Comparison of ENCODE assay signal across 21 cellular contexts in the genomic region with DNA sequence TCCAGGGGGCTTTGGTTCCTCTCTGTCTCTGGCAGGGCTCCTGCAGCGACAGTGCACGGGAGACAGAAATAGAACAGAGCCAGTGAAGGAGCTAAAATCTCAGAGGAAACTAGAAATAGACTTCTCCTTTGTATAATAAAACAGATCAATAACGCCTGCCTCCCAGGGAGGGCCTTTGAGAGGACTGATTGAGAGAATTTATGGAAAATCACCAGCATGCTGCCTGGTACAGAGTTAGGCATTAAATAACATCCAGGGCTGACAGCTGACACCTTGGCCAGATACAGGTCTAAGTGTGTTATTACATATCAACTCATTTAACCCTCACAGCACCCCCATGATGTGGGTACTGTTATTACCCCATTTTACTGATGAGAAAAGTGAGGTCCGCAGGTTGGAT. TPM values are rescaled to one million over a fixed set of nuclear protein-coding genes. Genes with fewer than 3 reads are reported as not detected.
A peak's percentile ranks its signal among the peaks of the same experiment; 100 is the strongest.
DNase-seq lines count a peak whose midpoint lies in the region; ATAC-seq and TF ChIP-seq lines count a peak whose summit lies in the region.
"Had no signal": no experiment of that assay in that cellular context is flagged by ENCODE, and none has a peak within 500 bp of the region (broad histone marks: within the 10 kb centered on the region; RNA-seq: fewer than 3 reads in every experiment).

No MANE protein-coding gene starts in this region.

- DNase-seq in cardiac muscle cell (ENCODE audit: low read depth in 1 of 2, low spot score in 1 of 2), result peak in 1 of 2 donors; percentile 34
- DNase-seq in Right ventricle myocardium inferior (ENCODE audit: missing footprints), result no peak
- no peak for DNase-seq in heart right ventricle
- no peak for DNase-seq in activated CD4-positive, alpha-beta T cell treated with anti-CD3 and anti-CD28 coated beads, Interleukin-2, amount 50 U/mL, for 1 hour
- DNase-seq in NOMO-1 treated with dmso at 0.1 percent for 144 hours (lab: John Stamatoyannopoulos, UW; ENCODE audit: unreplicated experiment), result no peak
- no peak for DNase-seq in SHP77 treated with DMSO at 0.1 percent for 48 hours (lab: John Stamatoyannopoulos, UW)
- DNase-seq: activated B cell treated with CpG ODN at 0.5 μM for 24 hours; activated CD8-positive, alpha-beta memory T cell treated with anti-CD3 and anti-CD28 coated beads for 24 hours; activated naive CD8-positive, alpha-beta T cell treated with anti-CD3 and anti-CD28 coated beads, Interleukin-2, amount 10 ng/mL, durations not matched to agents 7 days and 5 days; CD4-positive, alpha-beta memory T cell; effector memory CD4-positive, alpha-beta T cell; H7; left cardiac atrium; NCI-H446; pancreas; SHP77; T-helper 17 cell had no signal

- no peaks in the 10 kb centered on the region for H3K36me3 ChIP-seq in cardiac muscle cell
- peaks cover 0 to 50% (median 0%) of the 10 kb centered on the region in 9 donors for H3K36me3 ChIP-seq in heart right ventricle
- H3K36me3 ChIP-seq in rectal smooth muscle tissue (ENCODE audit: control insufficient read depth, insufficient read depth, low read length), result no peaks in the 10 kb centered on the region
- H3K36me3 ChIP-seq: pancreas had no signal

- 29 to 35% methylated on average over 4 of the region's 4 CpGs for WGBS in heart right ventricle, 2 donors

- H3K4me1 ChIP-seq in cardiac muscle cell (ENCODE audit: low read depth) (peaks cover 21% of the 10 kb centered on the region), heart right ventricle (peaks cover 43 to 100% (median 88%) of the 10 kb centered on the region in 9 donors), rectal smooth muscle tissue (ENCODE audit: control insufficient read depth, insufficient read depth, low read length) (peaks cover 64% of the 10 kb centered on the region)

- no peak overlapping the region for H3K9ac ChIP-seq in rectal smooth muscle tissue (ENCODE audit: low read length)
- H3K9ac ChIP-seq: KMS-11 had no signal

- no peaks in the 10 kb centered on the region for H3K27me3 ChIP-seq in cardiac muscle cell
- no peaks in the 10 kb centered on the region for H3K27me3 ChIP-seq in heart right ventricle
- no peaks in the 10 kb centered on the region for H3K27me3 ChIP-seq in rectal smooth muscle tissue (ENCODE audit: control insufficient read depth, insufficient read depth, low read length)
- H3K27me3 ChIP-seq: pancreas had no signal

- H3K9me3 ChIP-seq in cardiac muscle cell (ENCODE audit: low read depth) (no peaks in the 10 kb centered on the region), heart right ventricle (no peaks in the 10 kb centered on the region)
- H3K9me3 ChIP-seq: pancreas had no signal

- intact Hi-C loops in Right ventricle myocardium inferior (cut with DNase I), result loop anchor here (5.0 kb wide), 1 partner anchor 34 kb away; a partner anchor contains a TSS
- intact Hi-C loops in heart right ventricle (cut with DNase I), result loop anchor here in 3 of 10 donors (5.0 kb wide), 2 partner anchors 34 to 41 kb away; a partner anchor contains a TSS

- H3K27ac ChIP-seq in cardiac muscle cell (peak overlapping the region; percentile 37), heart right ventricle (peak overlapping the region; percentile 0 to 91 (median 64)), rectal smooth muscle tissue (ENCODE audit: low read depth, low read length) (peak overlapping the region; percentile 95)
- H3K27ac ChIP-seq: KMS-11 had no signal

- ATAC-seq in Right ventricle myocardium inferior, result no peak
- peak in 1 of 8 donors; percentile 20 for ATAC-seq in heart right ventricle
- no peak for ATAC-seq in GM18858 (IDR thresholded peaks at IDR 0.05; ENCODE audit: unreplicated experiment)
- ATAC-seq: T-helper 17 cell had no signal

- no peak for TF ChIP-seq CTCF in cardiac muscle cell (IDR thresholded peaks at IDR 0.05; ENCODE audit: low read depth, low read length)
- no peak for TF ChIP-seq CTCF in heart right ventricle (IDR thresholded peaks at IDR 0.05)

- no peak overlapping the region for H3K4me3 ChIP-seq in cardiac muscle cell
- no peak overlapping the region for H3K4me3 ChIP-seq in heart right ventricle
- H3K4me3 ChIP-seq in rectal smooth muscle tissue (ENCODE audit: low read length), result no peak overlapping the region
- H3K4me3 ChIP-seq: pancreas, smooth muscle cell had no signal

RNA-seq across cellular contexts. Expression of a gene that starts 34.3 kb away (rescaled TPM):
- total RNA-seq in cardiac muscle cell (1.0 and 1.1 TPM in 2 replicates), Right ventricle myocardium inferior (74.1 TPM), heart right ventricle (100 to 1,000 TPM in 1 of 10 donors, 10 to 100 TPM in 9; 52.0 to 103 (median 69.7) TPM)
- polyA plus RNA-seq in cardiac muscle cell (1.0 and 4.5 TPM in 2 replicates), heart right ventricle (10 to 100 TPM; 35.7 to 61.5 TPM)

Comparison
In these comparisons a context has a peak if more than half of its experiments do, and no peak if none do; other contexts are left out.
1. RNA of a gene that starts 34.3 kb away (total RNA-seq): 74.1 TPM in Right ventricle myocardium inferior (single experiment) and 52.0 to 103 TPM in heart right ventricle; 1.0 to 1.1 TPM in cardiac muscle cell; every median in the first group is over 10 times any median in the second.
2. H3K27ac ChIP-seq: peak in every context shown above with its lines; median percentile 95 in rectal smooth muscle tissue; 64 in heart right ventricle; 37 in cardiac muscle cell.